ENCODE assay signal across 14 cellular contexts in the genomic region with DNA sequence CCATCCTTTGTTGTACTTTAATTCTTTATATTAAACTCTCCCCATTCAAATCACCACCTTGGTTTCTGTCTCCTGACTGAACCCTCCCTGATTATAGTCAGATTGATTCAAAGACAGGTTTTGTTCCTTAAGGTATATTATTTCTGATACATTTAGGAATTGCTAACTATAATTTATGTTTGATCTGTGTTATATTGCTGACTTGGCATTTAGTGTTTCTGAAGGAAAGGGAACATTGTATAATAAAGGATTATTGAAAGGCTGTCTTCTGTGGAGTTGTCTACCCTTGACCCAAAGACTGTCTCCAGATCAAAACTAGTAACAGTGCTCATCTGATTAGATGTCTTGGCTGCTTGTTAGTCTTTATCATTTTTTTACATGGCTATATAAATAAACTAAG.
"Had no signal": no experiment of that assay in that cellular context is flagged by ENCODE, and none has a peak within 500 bp of the region (broad histone marks: within the 10 kb centered on the region; RNA-seq: fewer than 3 reads in every experiment).

No MANE protein-coding gene starts in this region.

- H3K27ac Mint-ChIP-seq: stimulated activated effector memory CD8-positive, alpha-beta T cell treated with anti-CD3 and anti-CD28 coated beads, Interleukin-12 subunit alpha, Interleukin-12 subunit beta, amount 100 ng/mL, for 72 hours had no signal

- H3K27me3 ChIP-seq: colonic mucosa, foreskin keratinocyte had no signal

- H3K4me3 Mint-ChIP-seq: activated CD4-positive, alpha-beta T cell treated with anti-CD3 and anti-CD28 coated beads, Interleukin-2, amount 10 ng/mL, durations not matched to agents 7 days and 5 days; stimulated activated effector memory CD8-positive, alpha-beta T cell treated with anti-CD3 and anti-CD28 coated beads, Interleukin-12 subunit alpha, Interleukin-12 subunit beta, amount 100 ng/mL, for 72 hours had no signal

- ATAC-seq: foreskin keratinocyte; left cardiac atrium; lower lobe of right lung; stimulated activated effector memory CD8-positive, alpha-beta T cell treated with anti-CD3 and anti-CD28 coated beads, Interleukin-12 subunit alpha, Interleukin-12 subunit beta, amount 100 ng/mL, for 72 hours had no signal

- H3K9me3 Mint-ChIP-seq: activated CD4-positive, alpha-beta T cell treated with anti-CD3 and anti-CD28 coated beads, Interleukin-2, amount 10 ng/mL, durations not matched to agents 7 days and 5 days; immature natural killer cell; stimulated activated effector memory CD8-positive, alpha-beta T cell treated with anti-CD3 and anti-CD28 coated beads, Interleukin-12 subunit alpha, Interleukin-12 subunit beta, amount 100 ng/mL, for 72 hours had no signal

- H3K27me3 Mint-ChIP-seq: activated CD4-positive, alpha-beta T cell treated with anti-CD3 and anti-CD28 coated beads, Interleukin-2, amount 10 ng/mL, durations not matched to agents 7 days and 5 days had no signal

- H3K27ac ChIP-seq: colonic mucosa, foreskin keratinocyte, lower lobe of right lung, parathyroid adenoma had no signal

- H3K36me3 Mint-ChIP-seq: immature natural killer cell had no signal

- H3K36me3 ChIP-seq: colonic mucosa, lower lobe of right lung had no signal

- H3K9me3 ChIP-seq: colonic mucosa, lower lobe of right lung had no signal

- H3K4me1 ChIP-seq: colonic mucosa, lower lobe of right lung, parathyroid adenoma had no signal

- H3K4me3 ChIP-seq: colonic mucosa, lower lobe of right lung had no signal

- H2AFZ ChIP-seq: parathyroid adenoma had no signal

- H3K9ac ChIP-seq: parathyroid adenoma had no signal

- DNase-seq: activated CD4-positive, alpha-beta T cell treated with anti-CD3 and anti-CD28 coated beads, Interleukin-2, amount 10 ng/mL, durations not matched to agents 7 days and 5 days; activated CD4-positive, CD25-positive, alpha-beta regulatory T cell; activated naive CD4-positive, alpha-beta T cell treated with anti-CD3 and anti-CD28 coated beads, Interleukin-2, amount 50 U/mL, for 16 hours; activated T-cell treated with anti-CD3 and anti-CD28 coated beads for 4 hours; caudate nucleus; colonic mucosa; foreskin keratinocyte; glutamatergic neuron; immature natural killer cell; left cardiac atrium; lower lobe of right lung; midbrain had no signal
